Comparison of ENCODE assay signal across 8 cellular contexts in the genomic region with DNA sequence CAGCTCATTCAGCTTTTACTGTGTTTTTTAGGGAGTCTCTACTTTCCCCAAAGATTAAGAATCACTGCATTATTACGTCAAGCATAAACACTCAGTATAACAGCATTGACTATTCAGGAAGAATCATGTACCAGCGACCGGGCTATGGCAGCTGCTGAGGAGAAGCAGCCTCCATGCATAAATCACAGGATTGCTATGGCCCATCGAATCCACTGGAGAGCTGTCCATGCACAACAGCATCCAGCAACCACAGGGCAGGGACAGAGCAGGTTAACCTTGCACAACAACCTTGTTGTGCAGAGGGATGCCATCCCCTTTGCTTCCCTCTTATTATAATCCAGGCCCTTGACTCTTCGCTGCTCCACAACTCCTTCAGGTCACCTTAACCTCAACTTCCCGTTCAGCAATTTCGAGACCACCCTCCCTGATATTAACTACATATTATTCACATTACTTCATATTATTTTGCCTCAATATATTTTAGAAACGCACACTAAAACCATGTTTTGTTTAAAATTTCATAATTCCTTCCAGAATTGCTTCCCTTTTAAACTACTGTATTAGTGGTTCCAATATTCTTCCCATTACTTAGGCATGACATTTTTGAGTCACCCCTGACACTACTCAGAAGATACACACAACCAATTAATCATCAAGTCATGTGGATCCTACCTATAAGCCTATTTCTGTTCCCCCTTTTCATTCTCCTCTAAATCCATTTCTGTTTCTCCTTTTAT. TPM values are rescaled to one million over a fixed set of nuclear protein-coding genes. Genes with fewer than 3 reads are reported as not detected.
DNase-seq lines count a peak whose midpoint lies in the region; FAIRE-seq and TF ChIP-seq lines count a peak whose summit lies in the region.

No MANE protein-coding gene starts in this region.

- H3K27me3 ChIP-seq in esophagus squamous epithelium, result no peaks in the 10 kb centered on the region
- H3K27me3 ChIP-seq in rectal smooth muscle tissue (ENCODE audit: control insufficient read depth, insufficient read depth, low read length), result no peaks in the 10 kb centered on the region

- DNase-seq in NCI-H82 (lab: John Stamatoyannopoulos, UW) (peak; percentile 37), NCI-H82 treated with DMSO at 0.1 percent for 48 hours (lab: John Stamatoyannopoulos, UW; ENCODE audit: unreplicated experiment) (no peak), RCC 7860 (ENCODE audit: low spot score) (peak; percentile 37), esophagus squamous epithelium (lab: John Stamatoyannopoulos, UW) (no peak), NCI-H748 (lab: John Stamatoyannopoulos, UW; ENCODE audit: unreplicated experiment) (no peak), NCI-H2107 treated with DMSO at 0.1 percent for 48 hours (lab: John Stamatoyannopoulos, UW; ENCODE audit: unreplicated experiment) (no peak)
- DNase-seq in stimulated activated CD4-positive, alpha-beta T cell treated with anti-CD3 and anti-CD28 coated beads, Interleukin-4, amount 100 ng/mL, for 1 hour, result no peak

- H3K9me3 ChIP-seq in esophagus squamous epithelium, result no peaks in the 10 kb centered on the region

- no peak for FAIRE-seq in RCC 7860 (lab: Jason Lieb, UNC)

- peak overlapping the region; percentile 65 to 86 (median 70) for H3K4me3 ChIP-seq in esophagus squamous epithelium
- peak overlapping the region; percentile 97 for H3K4me3 ChIP-seq in rectal smooth muscle tissue (ENCODE audit: low read length)

- no peak for TF ChIP-seq CTCF in esophagus squamous epithelium (IDR thresholded peaks at IDR 0.05)

- no peak overlapping the region for H3K9ac ChIP-seq in rectal smooth muscle tissue (ENCODE audit: low read length)

- H3K4me1 ChIP-seq in esophagus squamous epithelium (peaks cover 14 to 46% (median 16%) of the 10 kb centered on the region in 3 donors), rectal smooth muscle tissue (ENCODE audit: control insufficient read depth, insufficient read depth, low read length) (peaks cover 15% of the 10 kb centered on the region)

- TF ChIP-seq POLR2A in esophagus squamous epithelium (IDR thresholded peaks at IDR 0.05), result no peak

- H3K36me3 ChIP-seq in esophagus squamous epithelium, result peaks cover 0 to 33% (median 3%) of the 10 kb centered on the region in 3 donors
- H3K36me3 ChIP-seq in rectal smooth muscle tissue (ENCODE audit: control insufficient read depth, insufficient read depth, low read length), result peaks cover 8% of the 10 kb centered on the region

- intact Hi-C loops in esophagus squamous epithelium (cut with DNase I), result no loop called here

- H3K27ac ChIP-seq in esophagus squamous epithelium (peak overlapping the region in 3 of 4 donors; percentile 74 to 88 (median 75)), rectal smooth muscle tissue (ENCODE audit: low read depth, low read length) (peak overlapping the region; percentile 80)

- 37 to 49% methylated on average over 8 of the region's 8 CpGs for WGBS in esophagus squamous epithelium, 2 donors

RNA-seq across cellular contexts. Expression of a gene that starts 1.0 kb away (rescaled TPM):
- total RNA-seq in esophagus squamous epithelium, result 100 to 1,000 TPM in 2 of 4 donors, 10 to 100 TPM in 2; 56.8 to 136 (median 91.2) TPM

RNA-seq across cellular contexts. Expression of a gene that starts 32.6 kb away (rescaled TPM):
- 10 to 100 TPM; 20.7 to 52.3 (median 37.2) TPM for total RNA-seq in esophagus squamous epithelium

RNA-seq across cellular contexts. Expression of a gene that starts 33.2 kb away (rescaled TPM):
- total RNA-seq in esophagus squamous epithelium, result 10 to 100 TPM in 1 of 4 donors, 1 to 10 TPM in 3; 6.0 to 10.7 (median 7.5) TPM

Comparison
In these comparisons a context has a peak if more than half of its experiments do, and no peak if none do; other contexts are left out.
1. DNase-seq: peak in NCI-H82 (single experiment) and RCC 7860 (single experiment); none in NCI-H82 treated with DMSO at 0.1 percent for 48 hours (single experiment), esophagus squamous epithelium (single experiment), stimulated activated CD4-positive, alpha-beta T cell treated with anti-CD3 and anti-CD28 coated beads, Interleukin-4, amount 100 ng/mL, for 1 hour (single experiment), NCI-H748 (single experiment) and NCI-H2107 treated with DMSO at 0.1 percent for 48 hours (single experiment).